ENCODE assay signal across 7 cellular contexts in the genomic region with DNA sequence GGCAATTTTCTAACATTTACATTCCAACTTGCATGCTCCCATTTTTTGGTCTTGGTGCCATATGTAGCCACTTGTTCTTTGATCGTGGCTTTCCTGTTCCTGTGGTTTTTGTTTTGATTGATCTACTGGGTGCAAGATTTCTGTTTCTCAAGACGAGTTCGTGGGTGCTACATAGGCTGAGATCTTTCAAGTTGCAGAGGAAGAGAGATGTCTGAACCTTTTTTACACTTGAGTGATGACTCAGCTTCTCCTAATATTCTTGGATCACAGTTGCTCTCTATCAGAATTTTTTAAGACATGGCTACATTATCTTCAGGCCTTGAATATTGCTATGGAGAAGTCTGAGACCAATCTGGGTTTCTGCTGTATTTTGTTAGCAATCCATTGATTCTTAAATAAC.
DNase-seq lines count a peak whose midpoint lies in the region; ATAC-seq and TF ChIP-seq lines count a peak whose summit lies in the region.
"Not testable (repeated sequence)": the region's sequence is repeated elsewhere in the genome, so short reads cannot be mapped to it uniquely, and the experiment has no call there.

No MANE protein-coding gene starts in this region.

- H3K36me3 Mint-ChIP-seq in CD4-positive, alpha-beta T cell (ENCODE audit: low read depth); T-cell; activated T-cell treated with anti-CD3 and anti-CD28 coated beads, Interleukin-2, amount 50 U/mL, for 72 hours (ENCODE audit: insufficient read depth in 2 of 2); naive thymus-derived CD8-positive, alpha-beta T cell: not testable (repeated sequence)

- peak; percentile 82 for ATAC-seq in CD4-positive, alpha-beta T cell (ENCODE audit: poor library complexity)
- ATAC-seq in GM21529 (IDR thresholded peaks at IDR 0.05; ENCODE audit: unreplicated experiment) (peak; percentile 41), HG03354 (IDR thresholded peaks at IDR 0.05; ENCODE audit: poor library complexity, severe bottlenecking, unreplicated experiment) (peak; percentile 46), T-cell (replicated peaks in 1 of 4) (peak; percentile 66 to 92 (median 86)), Right ventricle myocardium superior (ENCODE audit: poor library complexity) (peak; percentile 56)
- peak; percentile 58 to 74 for ATAC-seq in activated T-cell treated with anti-CD3 and anti-CD28 coated beads, Interleukin-2, amount 50 U/mL, for 72 hours (replicated peaks in 1 of 2)
- peak; percentile 47 to 79 for ATAC-seq in naive thymus-derived CD8-positive, alpha-beta T cell

- intact Hi-C loops in CD4-positive, alpha-beta T cell (cut with DNase I, micrococcal nuclease); Right ventricle myocardium superior (cut with DNase I): not testable (repeated sequence)

- not testable (repeated sequence) for H3K27ac Mint-ChIP-seq in CD4-positive, alpha-beta T cell; T-cell; activated T-cell treated with anti-CD3 and anti-CD28 coated beads, Interleukin-2, amount 50 U/mL, for 72 hours; naive thymus-derived CD8-positive, alpha-beta T cell

- H3K9me3 Mint-ChIP-seq in CD4-positive, alpha-beta T cell; T-cell; activated T-cell treated with anti-CD3 and anti-CD28 coated beads, Interleukin-2, amount 50 U/mL, for 72 hours; naive thymus-derived CD8-positive, alpha-beta T cell: not testable (repeated sequence)

- CTCF ChIA-PET in CD4-positive, alpha-beta T cell (lab: Charles Lee); T-cell (lab: Charles Lee): not testable (repeated sequence)

- not testable (repeated sequence) for TF ChIP-seq CTCF in CD4-positive, alpha-beta T cell (IDR thresholded peaks at IDR 0.05)

- not testable (repeated sequence) for H3K27ac ChIP-seq in CD4-positive, alpha-beta T cell (ENCODE audit: low read depth, low read length)

- not testable (repeated sequence) for H3K27me3 ChIP-seq in CD4-positive, alpha-beta T cell (ENCODE audit: control insufficient read depth, insufficient read depth, low read length)

- DNase-seq in CD4-positive, alpha-beta T cell; T-cell; activated T-cell treated with anti-CD3 and anti-CD28 coated beads, Interleukin-2, amount 50 U/mL, for 72 hours; Right ventricle myocardium superior; naive thymus-derived CD8-positive, alpha-beta T cell: not testable (repeated sequence)

- H3K9me3 ChIP-seq in CD4-positive, alpha-beta T cell (ENCODE audit: control insufficient read depth, low read length) = not testable (repeated sequence)

- H3K4me1 Mint-ChIP-seq in CD4-positive, alpha-beta T cell (ENCODE audit: low read depth); T-cell: not testable (repeated sequence)
- peaks cover 16% of the 10 kb centered on the region for H3K4me1 Mint-ChIP-seq in activated T-cell treated with anti-CD3 and anti-CD28 coated beads, Interleukin-2, amount 50 U/mL, for 72 hours (ENCODE audit: low read depth)
- H3K4me1 Mint-ChIP-seq in naive thymus-derived CD8-positive, alpha-beta T cell = peaks cover 4 to 13% (median 6%) of the 10 kb centered on the region in 4 donors

- H3K4me3 Mint-ChIP-seq in CD4-positive, alpha-beta T cell; T-cell; activated T-cell treated with anti-CD3 and anti-CD28 coated beads, Interleukin-2, amount 50 U/mL, for 72 hours; naive thymus-derived CD8-positive, alpha-beta T cell: not testable (repeated sequence)

- POLR2A ChIA-PET in CD4-positive, alpha-beta T cell (lab: Charles Lee); T-cell (lab: Charles Lee); naive thymus-derived CD8-positive, alpha-beta T cell (lab: Charles Lee): not testable (repeated sequence)

- not testable (repeated sequence) for H3K27me3 Mint-ChIP-seq in CD4-positive, alpha-beta T cell; T-cell; activated T-cell treated with anti-CD3 and anti-CD28 coated beads, Interleukin-2, amount 50 U/mL, for 72 hours (ENCODE audit: low read depth); naive thymus-derived CD8-positive, alpha-beta T cell
